Comparison of ENCODE assay signal across 1 cellular context in genomic region chr16:75305364-75306101, GRCh38.
A peak's percentile ranks its signal among the peaks of the same experiment; 100 is the strongest.
TF ChIP-seq lines count a peak whose summit lies in the region.

No MANE protein-coding gene starts in this region.

TF ChIP-seq in K562, 482 proteins besides CTCF, POLR2A, EP300 and RAD21 (continued from another document and continues in another):
- TF ChIP-seq, protein P1, sequence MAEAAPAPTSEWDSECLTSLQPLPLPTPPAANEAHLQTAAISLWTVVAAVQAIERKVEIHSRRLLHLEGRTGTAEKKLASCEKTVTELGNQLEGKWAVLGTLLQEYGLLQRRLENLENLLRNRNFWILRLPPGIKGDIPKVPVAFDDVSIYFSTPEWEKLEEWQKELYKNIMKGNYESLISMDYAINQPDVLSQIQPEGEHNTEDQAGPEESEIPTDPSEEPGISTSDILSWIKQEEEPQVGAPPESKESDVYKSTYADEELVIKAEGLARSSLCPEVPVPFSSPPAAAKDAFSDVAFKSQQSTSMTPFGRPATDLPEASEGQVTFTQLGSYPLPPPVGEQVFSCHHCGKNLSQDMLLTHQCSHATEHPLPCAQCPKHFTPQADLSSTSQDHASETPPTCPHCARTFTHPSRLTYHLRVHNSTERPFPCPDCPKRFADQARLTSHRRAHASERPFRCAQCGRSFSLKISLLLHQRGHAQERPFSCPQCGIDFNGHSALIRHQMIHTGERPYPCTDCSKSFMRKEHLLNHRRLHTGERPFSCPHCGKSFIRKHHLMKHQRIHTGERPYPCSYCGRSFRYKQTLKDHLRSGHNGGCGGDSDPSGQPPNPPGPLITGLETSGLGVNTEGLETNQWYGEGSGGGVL (CRISPR knock-in tag; IDR thresholded peaks at IDR 0.05) = no peak
- TF ChIP-seq THRB (CRISPR knock-in tag; conservative IDR thresholded peaks at IDR 0.05) (no peak), EP400 (IDR thresholded peaks at IDR 0.05) (0 out of 2 replicates have a peak, but pooled peaks have one; percentile 21), ZNF395 (CRISPR knock-in tag; IDR thresholded peaks at IDR 0.05) (peak; percentile 51; the same call in 1 of the 2 replicates), C11orf30 (IDR thresholded peaks at IDR 0.05; ENCODE audit: low read depth) (peak; percentile 72), MAZ (CRISPR knock-in tag; conservative IDR thresholded peaks at IDR 0.05 in 1 of 2, IDR thresholded peaks at IDR 0.05 in 1 of 2) (peak in 1 of 2 experiments; percentile 41; a peak in 1 of 4 replicates), NCOR1 (IDR thresholded peaks at IDR 0.05) (0 out of 2 replicates have a peak, but pooled peaks have one; percentile 34), ZNF184 (CRISPR knock-in tag; IDR thresholded peaks at IDR 0.05) (no peak), SAFB2 (IDR thresholded peaks at IDR 0.05; ENCODE audit: borderline replicate concordance, low read depth, low read length, severe bottlenecking) (no peak), RBBP5 (IDR thresholded peaks at IDR 0.05; ENCODE audit: borderline replicate concordance, insufficient read depth, low read length, poor library complexity, severe bottlenecking) (peak; percentile 34), CREM (IDR thresholded peaks at IDR 0.05; ENCODE audit: low read depth) (peak; percentile 85), MCM5 (IDR thresholded peaks at IDR 0.05; ENCODE audit: low read depth) (no peak), ZNF584 (CRISPR knock-in tag; IDR thresholded peaks at IDR 0.05; ENCODE audit: low read depth) (peak; percentile 18; the same call in 1 of the 2 replicates), FOXJ3 (CRISPR knock-in tag; IDR thresholded peaks at IDR 0.05) (peak; percentile 86), ATF7 (IDR thresholded peaks at IDR 0.05) (peak; percentile 59), TRIM24 (IDR thresholded peaks at IDR 0.05) (peak in 1 of 2 experiments; percentile 60; a peak in 1 of 4 replicates), KDM1A (IDR thresholded peaks at IDR 0.05) (peak in 1 of 2 experiments; percentile 59; a peak in 1 of 4 replicates), ETV6 (IDR thresholded peaks at IDR 0.05; ENCODE audit: borderline replicate concordance in 1 of 2, low read depth in 2 of 2, low read length in 1 of 2) (0 out of 4 replicates have a peak, but pooled peaks of 1 of the 2 experiments have one; percentile 31), ETV6 (CRISPR knock-in tag; IDR thresholded peaks at IDR 0.05; ENCODE audit: borderline replicate concordance) (no peak), USF2 (CRISPR knock-in tag; IDR thresholded peaks at IDR 0.05) (peak; percentile 43; the same call in 1 of the 2 replicates), ZNF316 (IDR thresholded peaks at IDR 0.05) (peak; percentile 66; the same call in 1 of the 2 replicates), ARID1B (IDR thresholded peaks at IDR 0.05) (peak; percentile 85), NFE2 (IDR thresholded peaks at IDR 0.05; ENCODE audit: low read depth) (peak; percentile 93), RNF2 (IDR thresholded peaks at IDR 0.05) (peak; percentile 73; the same call in 1 of the 2 replicates), FOSL1 (tag; conservative IDR thresholded peaks at IDR 0.05) (peak; percentile 99), NFIC (IDR thresholded peaks at IDR 0.05) (peak; percentile 97), SOX6 (IDR thresholded peaks at IDR 0.05) (peak; percentile 69; the same call in 1 of the 2 replicates), GATAD2A (IDR thresholded peaks at IDR 0.05) (peak; percentile 85), SMARCC2 (IDR thresholded peaks at IDR 0.05; ENCODE audit: low read depth) (peak; percentile 61; the same call in 1 of the 2 replicates), MNT (conservative IDR thresholded peaks at IDR 0.05) (peak in 1 of 2 experiments; percentile 71; a peak in 2 of 4 replicates), USF1 (CRISPR knock-in tag; IDR thresholded peaks at IDR 0.05) (peak; percentile 72), HDAC1 (IDR thresholded peaks at IDR 0.05) (peak in 1 of 2 experiments; percentile 59; a peak in 2 of 4 replicates), SMARCE1 (IDR thresholded peaks at IDR 0.05) (peak; percentile 89), BHLHE40 (IDR thresholded peaks at IDR 0.05; ENCODE audit: low read length) (peak; percentile 92), RUNX1 (IDR thresholded peaks at IDR 0.05; ENCODE audit: low read depth) (no peak), NFIX (CRISPR knock-in tag; IDR thresholded peaks at IDR 0.05; ENCODE audit: low read depth) (no peak), NCOA2 (IDR thresholded peaks at IDR 0.05; ENCODE audit: partially characterized antibody in 2 of 2) (no peak), ID3 (CRISPR knock-in tag; IDR thresholded peaks at IDR 0.05) (no peak), ID3 (tag; IDR thresholded peaks at IDR 0.05) (peak; percentile 12; the same call in 1 of the 2 replicates), ZNF561 (CRISPR knock-in tag; conservative IDR thresholded peaks at IDR 0.05) (no peak), CBX3 (IDR thresholded peaks at IDR 0.05; ENCODE audit: borderline replicate concordance in 1 of 2, low read length in 2 of 2) (peak in 1 of 2 experiments; percentile 82; a peak in 1 of 3 replicates), RAD51 (IDR thresholded peaks at IDR 0.05; ENCODE audit: borderline replicate concordance, low read depth) (peak; percentile 32; the same call in 1 of the 2 replicates), GABPA (tag; conservative IDR thresholded peaks at IDR 0.05; ENCODE audit: low read depth) (0 out of 2 replicates have a peak, but pooled peaks have one; percentile 17)
- TF ChIP-seq, protein P2, sequence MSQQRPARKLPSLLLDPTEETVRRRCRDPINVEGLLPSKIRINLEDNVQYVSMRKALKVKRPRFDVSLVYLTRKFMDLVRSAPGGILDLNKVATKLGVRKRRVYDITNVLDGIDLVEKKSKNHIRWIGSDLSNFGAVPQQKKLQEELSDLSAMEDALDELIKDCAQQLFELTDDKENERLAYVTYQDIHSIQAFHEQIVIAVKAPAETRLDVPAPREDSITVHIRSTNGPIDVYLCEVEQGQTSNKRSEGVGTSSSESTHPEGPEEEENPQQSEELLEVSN (IDR thresholded peaks at IDR 0.05; ENCODE audit: borderline replicate concordance in 1 of 2, extremely low read depth in 1 of 2, insufficient read depth in 1 of 2, insufficient read length in 1 of 2, low read depth in 1 of 2, low read length in 1 of 2, poor library complexity in 1 of 2, severe bottlenecking in 1 of 2) = peak in 1 of 2 experiments; percentile 42
- TF ChIP-seq, protein P3, sequence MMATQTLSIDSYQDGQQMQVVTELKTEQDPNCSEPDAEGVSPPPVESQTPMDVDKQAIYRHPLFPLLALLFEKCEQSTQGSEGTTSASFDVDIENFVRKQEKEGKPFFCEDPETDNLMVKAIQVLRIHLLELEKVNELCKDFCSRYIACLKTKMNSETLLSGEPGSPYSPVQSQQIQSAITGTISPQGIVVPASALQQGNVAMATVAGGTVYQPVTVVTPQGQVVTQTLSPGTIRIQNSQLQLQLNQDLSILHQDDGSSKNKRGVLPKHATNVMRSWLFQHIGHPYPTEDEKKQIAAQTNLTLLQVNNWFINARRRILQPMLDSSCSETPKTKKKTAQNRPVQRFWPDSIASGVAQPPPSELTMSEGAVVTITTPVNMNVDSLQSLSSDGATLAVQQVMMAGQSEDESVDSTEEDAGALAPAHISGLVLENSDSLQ (IDR thresholded peaks at IDR 0.05) = peak; percentile 31; the same call in 1 of the 2 replicates
- TF ChIP-seq, protein P4, sequence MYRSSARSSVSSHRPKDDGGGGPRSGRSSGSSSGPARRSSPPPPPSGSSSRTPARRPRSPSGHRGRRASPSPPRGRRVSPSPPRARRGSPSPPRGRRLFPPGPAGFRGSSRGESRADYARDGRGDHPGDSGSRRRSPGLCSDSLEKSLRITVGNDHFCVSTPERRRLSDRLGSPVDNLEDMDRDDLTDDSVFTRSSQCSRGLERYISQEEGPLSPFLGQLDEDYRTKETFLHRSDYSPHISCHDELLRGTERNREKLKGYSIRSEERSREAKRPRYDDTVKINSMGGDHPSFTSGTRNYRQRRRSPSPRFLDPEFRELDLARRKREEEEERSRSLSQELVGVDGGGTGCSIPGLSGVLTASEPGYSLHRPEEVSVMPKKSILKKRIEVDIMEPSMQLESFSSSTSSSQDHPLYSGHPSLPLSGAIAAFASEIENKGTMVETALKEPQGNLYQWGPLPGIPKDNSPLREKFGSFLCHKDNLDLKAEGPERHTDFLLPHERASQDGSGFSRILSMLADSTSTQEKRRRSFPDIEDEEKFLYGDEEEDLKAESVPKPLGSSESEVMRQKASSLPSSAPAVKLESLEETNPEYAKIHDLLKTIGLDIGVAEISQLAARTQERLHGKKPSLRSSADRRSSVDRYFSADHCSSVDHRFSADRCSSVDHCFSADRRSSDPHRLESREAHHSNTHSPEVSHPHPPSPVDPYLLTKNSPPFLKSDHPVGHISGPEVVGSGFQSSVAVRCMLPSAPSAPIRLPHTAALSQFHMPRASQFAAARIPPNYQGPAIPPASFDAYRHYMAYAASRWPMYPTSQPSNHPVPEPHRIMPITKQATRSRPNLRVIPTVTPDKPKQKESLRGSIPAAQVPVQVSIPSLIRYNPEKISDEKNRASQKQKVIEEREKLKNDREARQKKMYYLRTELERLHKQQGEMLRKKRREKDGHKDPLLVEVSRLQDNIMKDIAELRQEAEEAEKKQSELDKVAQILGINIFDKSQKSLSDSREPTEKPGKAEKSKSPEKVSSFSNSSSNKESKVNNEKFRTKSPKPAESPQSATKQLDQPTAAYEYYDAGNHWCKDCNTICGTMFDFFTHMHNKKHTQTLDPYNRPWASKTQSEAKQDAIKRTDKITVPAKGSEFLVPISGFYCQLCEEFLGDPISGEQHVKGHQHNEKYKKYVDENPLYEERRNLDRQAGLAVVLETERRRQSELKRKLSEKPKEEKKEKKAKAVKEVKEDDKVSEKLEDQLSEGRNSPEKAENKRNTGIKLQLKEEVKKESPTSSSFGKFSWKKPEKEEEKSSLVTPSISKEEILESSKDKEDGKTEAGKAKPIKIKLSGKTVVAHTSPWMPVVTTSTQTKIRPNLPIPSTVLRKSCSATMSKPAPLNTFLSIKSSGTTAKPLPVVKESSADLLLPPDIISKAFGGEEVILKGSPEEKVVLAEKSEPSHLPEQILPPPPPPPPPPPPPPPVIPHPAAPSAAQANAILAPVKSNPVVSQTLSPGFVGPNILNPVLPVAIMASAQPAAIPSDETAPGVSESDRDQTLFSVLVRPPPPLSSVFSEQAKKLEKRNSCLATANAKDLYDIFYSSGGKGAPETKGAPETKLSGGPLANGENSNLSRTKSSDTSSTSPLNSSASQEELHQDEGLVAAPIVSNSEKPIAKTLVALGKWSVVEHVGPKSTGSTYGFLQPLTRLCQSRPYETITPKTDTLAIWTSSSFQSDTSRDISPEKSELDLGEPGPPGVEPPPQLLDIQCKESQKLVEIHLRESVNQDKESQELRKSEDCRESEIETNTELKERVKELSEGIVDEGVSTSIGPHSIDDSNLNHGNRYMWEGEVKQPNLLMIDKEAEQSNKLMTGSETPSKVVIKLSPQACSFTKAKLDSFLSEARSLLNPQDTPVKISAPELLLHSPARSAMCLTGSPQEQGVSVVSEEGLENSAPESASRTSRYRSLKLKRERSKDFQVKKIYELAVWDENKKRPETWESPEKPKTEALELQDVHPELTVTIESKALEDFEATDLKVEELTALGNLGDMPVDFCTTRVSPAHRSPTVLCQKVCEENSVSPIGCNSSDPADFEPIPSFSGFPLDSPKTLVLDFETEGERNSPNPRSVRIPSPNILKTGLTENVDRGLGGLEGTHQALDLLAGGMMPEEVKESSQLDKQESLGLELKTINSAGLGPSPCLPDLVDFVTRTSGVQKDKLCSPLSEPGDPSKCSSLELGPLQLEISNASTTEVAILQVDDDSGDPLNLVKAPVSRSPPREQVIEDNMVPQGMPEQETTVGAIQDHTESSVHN (IDR thresholded peaks at IDR 0.05; ENCODE audit: borderline replicate concordance in 1 of 2, low read depth in 1 of 2) = peak in 1 of 2 experiments; percentile 57; a peak in 1 of 4 replicates
